ENCODE assay signal across 8 cellular contexts in genomic region chrX:23317799-23318724, GRCh38. TPM values are rescaled to one million over a fixed set of nuclear protein-coding genes. Genes with fewer than 3 reads are reported as not detected.
A peak's percentile ranks its signal among the peaks of the same experiment; 100 is the strongest.
DNase-seq lines count a peak whose midpoint lies in the region; ATAC-seq, FAIRE-seq and TF ChIP-seq lines count a peak whose summit lies in the region.

No MANE protein-coding gene starts in this region.

- H3K36me3 Mint-ChIP-seq in CD4-positive, alpha-beta T cell (ENCODE audit: low read depth) = no peaks in the 10 kb centered on the region
- H3K36me3 Mint-ChIP-seq in endodermal cell (ENCODE audit: low read depth) = no peaks in the 10 kb centered on the region

- no peak overlapping the region for H3K9ac ChIP-seq in endodermal cell (ENCODE audit: extremely low read depth, low read length, poor library complexity, severe bottlenecking)

- H3K27ac Mint-ChIP-seq in CD4-positive, alpha-beta T cell = no peak overlapping the region
- H3K27ac Mint-ChIP-seq in endodermal cell = no peak overlapping the region

- no peak overlapping the region for H3K27ac ChIP-seq in CD4-positive, alpha-beta T cell (ENCODE audit: low read depth, low read length)
- H3K27ac ChIP-seq in endodermal cell (ENCODE audit: low read depth, low read length) (no peak overlapping the region), pancreas (no peak overlapping the region)

- peak in 2 of 10 experiments; percentile 5 to 15 for DNase-seq in CD4-positive, alpha-beta T cell
- peak; percentile 28 for DNase-seq in RPMI8226
- DNase-seq in endodermal cell = peak; percentile 88
- peak in 1 of 6 donors; percentile 63 for DNase-seq in pancreas
- DNase-seq in DMS79 (lab: John Stamatoyannopoulos, UW) = no peak
- no peak for DNase-seq in foreskin melanocyte

- no peak for FAIRE-seq in pancreas (lab: Jason Lieb, UNC)

- no peaks in the 10 kb centered on the region for H3K9me3 Mint-ChIP-seq in CD4-positive, alpha-beta T cell
- H3K9me3 Mint-ChIP-seq in endodermal cell = no peaks in the 10 kb centered on the region

- H3K27me3 Mint-ChIP-seq in CD4-positive, alpha-beta T cell = no peaks in the 10 kb centered on the region
- H3K27me3 Mint-ChIP-seq in endodermal cell (ENCODE audit: insufficient read depth) = no peaks in the 10 kb centered on the region

- no peaks in the 10 kb centered on the region for H3K9me3 ChIP-seq in CD4-positive, alpha-beta T cell (ENCODE audit: control insufficient read depth, low read length)
- H3K9me3 ChIP-seq in endodermal cell (ENCODE audit: control insufficient read depth, low read length) (no peaks in the 10 kb centered on the region), pancreas (no peaks in the 10 kb centered on the region)

- H3K4me1 ChIP-seq in endodermal cell (ENCODE audit: control insufficient read depth, insufficient read depth, low read length) (no peaks in the 10 kb centered on the region), pancreas (no peaks in the 10 kb centered on the region)

- intact Hi-C loops in CD4-positive, alpha-beta T cell (cut with DNase I, micrococcal nuclease) = no loop called here
- intact Hi-C loops in pancreas (cut with DNase I) = no loop called here

- ATAC-seq in CD4-positive, alpha-beta T cell (ENCODE audit: poor library complexity) = no peak
- ATAC-seq in GM19023 (IDR thresholded peaks at IDR 0.05; ENCODE audit: unreplicated experiment) (peak; percentile 89), HG03095 (IDR thresholded peaks at IDR 0.05; ENCODE audit: unreplicated experiment) (peak; percentile 87), pancreas (peak in 3 of 4 donors; percentile 63 to 84 (median 69))

- H3K4me3 ChIP-seq in endodermal cell (ENCODE audit: low read length) (no peak overlapping the region), pancreas (no peak overlapping the region)

- 40 to 54% methylated on average over 1 to 9 of the region's 11 CpGs for WGBS in endodermal cell (ENCODE audit: insufficient coverage in 1 of 2, insufficient read length in 1 of 2), 2 experiments
- WGBS in pancreas, 2 donors = 46 to 51% methylated on average over 11 of the region's 11 CpGs

- H3K4me1 Mint-ChIP-seq in CD4-positive, alpha-beta T cell (ENCODE audit: low read depth) = no peaks in the 10 kb centered on the region
- H3K4me1 Mint-ChIP-seq in endodermal cell = no peaks in the 10 kb centered on the region

- TF ChIP-seq CTCF in CD4-positive, alpha-beta T cell (IDR thresholded peaks at IDR 0.05) = peak; percentile 40
- TF ChIP-seq CTCF in endodermal cell (conservative IDR thresholded peaks at IDR 0.05) (peak; percentile 97), pancreas (IDR thresholded peaks at IDR 0.05) (peak; percentile 59 to 68 (median 64))

- POLR2A ChIA-PET in CD4-positive, alpha-beta T cell (lab: Charles Lee) = no interaction called here

- H3K27me3 ChIP-seq in CD4-positive, alpha-beta T cell (ENCODE audit: control insufficient read depth, insufficient read depth, low read length) = no peaks in the 10 kb centered on the region
- H3K27me3 ChIP-seq in endodermal cell (ENCODE audit: control insufficient read depth, insufficient read depth, low read length, poor library complexity, severe bottlenecking) = no peaks in the 10 kb centered on the region
- no peaks in the 10 kb centered on the region for H3K27me3 ChIP-seq in pancreas

- H3K36me3 ChIP-seq in endodermal cell (ENCODE audit: control insufficient read depth, insufficient read depth, low read length) (no peaks in the 10 kb centered on the region), pancreas (no peaks in the 10 kb centered on the region)

- H3K4me3 Mint-ChIP-seq in CD4-positive, alpha-beta T cell = no peak overlapping the region
- H3K4me3 Mint-ChIP-seq in endodermal cell = no peak overlapping the region

- CTCF ChIA-PET in CD4-positive, alpha-beta T cell (lab: Charles Lee) = interaction anchor here (1.0 kb wide), 1 partner anchor 29 kb away, joined by 3 read pairs; no protein-coding TSS in a partner anchor

RNA-seq across cellular contexts. Expression of gene PTCHD1, which starts 16.6 kb away (rescaled TPM):
- not detected for total RNA-seq in CD4-positive, alpha-beta T cell
- total RNA-seq in endodermal cell (under 1 TPM; 0.92 to 0.95 TPM), pancreas (under 1 TPM in 5 of 6 donors, not detected in 1; under 0.01 to 0.16 (median 0.03) TPM)
- polyA plus RNA-seq in endodermal cell (2013, experiment 1 of 2) = 0.14 TPM
- 0.25 TPM for polyA plus RNA-seq in endodermal cell (2013, experiment 2 of 2)
- under 1 TPM; 0.04 to 0.05 TPM for polyA plus RNA-seq in pancreas

Comparison
In these comparisons a context has a peak if more than half of its experiments do, and no peak if none do; other contexts are left out.
1. DNase-seq: peak in RPMI8226 (single experiment) and endodermal cell (single experiment); none in DMS79 (single experiment) and foreskin melanocyte (single experiment).
2. CTCF ChIP-seq: peak in every context shown above with its lines; median percentile 97 in endodermal cell; 64 in pancreas; 40 in CD4-positive, alpha-beta T cell.